Comparison of ENCODE assay signal across 22 cellular contexts in genomic region chr10:97057836-97058235, GRCh38.
DNase-seq lines count a peak whose midpoint lies in the region; ATAC-seq, FAIRE-seq and TF ChIP-seq lines count a peak whose summit lies in the region.
"Had no signal": no experiment of that assay in that cellular context is flagged by ENCODE, and none has a peak within 500 bp of the region (broad histone marks: within the 10 kb centered on the region; RNA-seq: fewer than 3 reads in every experiment).

No MANE protein-coding gene starts in this region.

- FAIRE-seq in HepG2 (lab: Jason Lieb, UNC) (no peak), H1 (lab: Jason Lieb, UNC) (no peak), pancreas (lab: Jason Lieb, UNC) (no peak)
- FAIRE-seq: A204.1, G401.6, GM12892 had no signal

- H3K9me3 ChIP-seq in HepG2 (ENCODE audit: low read length) (no peaks in the 10 kb centered on the region), right lobe of liver (no peaks in the 10 kb centered on the region), H1 (ENCODE audit: insufficient read depth in 2 of 2, low read depth in 1 of 2, low read length in 1 of 2) (no peaks in the 10 kb centered on the region), pancreas (no peaks in the 10 kb centered on the region), aorta (ENCODE audit: control insufficient read depth, low read length) (no peaks in the 10 kb centered on the region)
- H3K9me3 ChIP-seq: BLaER1, Caco-2 had no signal

- H2BK5ac ChIP-seq in H1 (ENCODE audit: low read depth, low read length): no peak overlapping the region

- H2BK120ac ChIP-seq in H1 (replicated peaks; ENCODE audit: low read depth, low read length): no peak overlapping the region

- no peak overlapping the region for H3K23ac ChIP-seq in H1 (ENCODE audit: insufficient read length)

- H2AFZ ChIP-seq in HepG2 (ENCODE audit: low read length) (no peak overlapping the region), H1 (ENCODE audit: low read length) (no peak overlapping the region)

- H4K20me1 ChIP-seq in HepG2 (ENCODE audit: insufficient read depth, low read length) (no peaks in the 10 kb centered on the region), H1 (replicated peaks in 1 of 2; ENCODE audit: control insufficient read depth in 1 of 2, insufficient read depth in 2 of 2, low read length in 2 of 2) (peaks cover 0 to 2% of the 10 kb centered on the region in 2 experiments)
- H4K20me1 ChIP-seq: BLaER1 had no signal

- no peaks in the 10 kb centered on the region for H3K79me1 ChIP-seq in H1 (ENCODE audit: low read depth, low read length)

- H3K27me3 ChIP-seq in HepG2 (ENCODE audit: control insufficient read depth in 1 of 2, insufficient read depth in 2 of 2, low read length in 2 of 2) (peaks cover 1 to 22% of the 10 kb centered on the region in 2 experiments; a peak in 3 of 5 replicates), right lobe of liver (no peaks in the 10 kb centered on the region), H1 (replicated peaks in 1 of 4; ENCODE audit: control insufficient read depth in 3 of 4, extremely low read depth in 1 of 4, insufficient read depth in 3 of 4, low read length in 3 of 4) (no peaks in the 10 kb centered on the region), pancreas (peaks cover 0 to 3% (median 0%) of the 10 kb centered on the region in 4 donors), aorta (ENCODE audit: control insufficient read depth in 1 of 2, insufficient read depth in 2 of 2, low read length in 1 of 2) (no peaks in the 10 kb centered on the region)
- H3K27me3 ChIP-seq: BLaER1 had no signal

- TF ChIP-seq CTCF in HepG2 (CRISPR knock-in tag; IDR thresholded peaks at IDR 0.05) (no peak), right lobe of liver (IDR thresholded peaks at IDR 0.05) (no peak), H1 (IDR thresholded peaks at IDR 0.05; ENCODE audit: control extremely low read depth in 1 of 3, insufficient read depth in 1 of 3, low read depth in 1 of 3, low read length in 3 of 3) (no peak), pancreas (IDR thresholded peaks at IDR 0.05) (no peak)

- H2AK5ac ChIP-seq in H1 (ENCODE audit: low read depth, low read length): no peak overlapping the region

- no peak overlapping the region for H3K4ac ChIP-seq in H1 (replicated peaks; ENCODE audit: insufficient read length, low read depth, low read length)

- H3K9ac ChIP-seq in HepG2 (ENCODE audit: insufficient read depth, low read depth, low read length) (no peak overlapping the region), H1 (replicated peaks in 1 of 4; ENCODE audit: extremely low read depth in 1 of 4, low read depth in 3 of 4, low read length in 3 of 4) (no peak overlapping the region)
- H3K9ac ChIP-seq: BLaER1 had no signal

- H3K79me2 ChIP-seq in HepG2 (ENCODE audit: insufficient read depth, low read length) (no peaks in the 10 kb centered on the region), H1 (ENCODE audit: control insufficient read depth in 1 of 2, insufficient read depth in 2 of 2, low read length in 2 of 2) (no peaks in the 10 kb centered on the region)

- no TSS peak for BruUV-seq in HepG2 (replicated peaks; lab: Mats Ljungman, UMichigan)

- no peak overlapping the region for H4K5ac ChIP-seq in H1 (ENCODE audit: insufficient read length, low read depth, low read length)

- H3K4me3 ChIP-seq in HepG2 (replicated peaks in 1 of 3; ENCODE audit: insufficient read depth in 1 of 3, low read depth in 2 of 3, low read length in 3 of 3) (no peak overlapping the region), right lobe of liver (no peak overlapping the region), H1 (ENCODE audit: extremely low read depth in 1 of 4, insufficient read depth in 2 of 4, low read depth in 3 of 4, low read length in 4 of 4) (no peak overlapping the region), pancreas (no peak overlapping the region), aorta (ENCODE audit: low read length in 2 of 2) (no peak overlapping the region)
- H3K4me3 ChIP-seq: BLaER1 had no signal

- intact Hi-C loops in HepG2 (cut with micrococcal nuclease; ENCODE audit: unreplicated experiment) (no loop called here), right lobe of liver (cut with DNase I) (no loop called here), pancreas (cut with DNase I) (no loop called here), aorta (cut with DNase I) (no loop called here)

- H3K27ac ChIP-seq in HepG2 (ENCODE audit: extremely low read length, insufficient read depth, low read length): no peak overlapping the region
- no peak overlapping the region for H3K27ac ChIP-seq in right lobe of liver
- H3K27ac ChIP-seq in H1 (ENCODE audit: low read depth, low read length): no peak overlapping the region
- no peak overlapping the region for H3K27ac ChIP-seq in pancreas
- H3K27ac ChIP-seq in aorta (ENCODE audit: low read depth in 1 of 2, low read length in 2 of 2): no peak overlapping the region
- H3K27ac ChIP-seq: 22Rv1, BLaER1, C4-2B had no signal

- TF ChIP-seq RAD21 in HepG2 (CRISPR knock-in tag; IDR thresholded peaks at IDR 0.05): no peak
- no peak for TF ChIP-seq RAD21 in H1 (IDR thresholded peaks at IDR 0.05 in 1 of 2, conservative IDR thresholded peaks at IDR 0.05 in 1 of 2; ENCODE audit: low read depth in 2 of 2, low read length in 2 of 2)

- POLR2A ChIA-PET in HepG2 (lab: Yijun Ruan, JAX) (no interaction called here), H1 (lab: Charles Lee; ENCODE audit: partially characterized antibody) (no interaction called here)

- WGBS in HepG2 (ENCODE audit: low lambda C conversion rate): 31% methylated on average over 5 of the region's 5 CpGs
- WGBS in right lobe of liver (ENCODE audit: insufficient coverage, low coverage, low lambda C conversion rate, missing lambda C conversion rate): 67% methylated on average over 5 of the region's 5 CpGs
- WGBS in H1 (ENCODE audit: extremely low coverage in 1 of 2, insufficient coverage in 1 of 2, insufficient read length in 1 of 2, insufficient replicate concordance in 2 of 2, low coverage in 1 of 2, low lambda C conversion rate in 2 of 2, missing lambda C conversion rate in 1 of 2), 2 experiments: 88% methylated on average over 5 of the region's 5 CpGs; no CpG with 5 or more reads in 1 of the 2 experiments
- WGBS in pancreas, 2 donors: 26% methylated on average over 5 of the region's 5 CpGs
- 80 to 85% methylated on average over 5 of the region's 5 CpGs for WGBS in aorta, 2 donors

- TF ChIP-seq POLR2A in HepG2 (IDR thresholded peaks at IDR 0.05; ENCODE audit: insufficient read depth in 1 of 2, low read depth in 2 of 2, low read length in 2 of 2) (no peak), right lobe of liver (IDR thresholded peaks at IDR 0.05) (no peak), H1 (IDR thresholded peaks at IDR 0.05; ENCODE audit: control extremely low read depth in 1 of 2, low read depth in 2 of 2, low read length in 2 of 2) (no peak)

- H2BK15ac ChIP-seq in H1 (ENCODE audit: low read length): no peak overlapping the region

- H4K8ac ChIP-seq in H1 (ENCODE audit: extremely low read depth, insufficient read depth, low read length): 0 out of 2 replicates have a peak overlapping the region, but pooled peaks have one; percentile 80

- CTCF ChIA-PET in HepG2 (lab: Yijun Ruan, JAX; ENCODE audit: low intra/inter-chr PET ratio, low total read pairs) (no interaction called here), H1 (lab: Charles Lee; ENCODE audit: partially characterized antibody) (interaction anchor here (0.6 to 8.6 kb wide), 10 partner anchors 9 to 378 kb away, joined by 3 to 90 read pairs (median 5); no protein-coding TSS in a partner anchor)

- H4K91ac ChIP-seq in H1 (replicated peaks; ENCODE audit: insufficient read length, low read length): no peak overlapping the region

- H3K56ac ChIP-seq in H1 (replicated peaks; ENCODE audit: insufficient read length, low read depth, low read length): no peak overlapping the region

- no peak for DNase-seq in HepG2 (ENCODE audit: low spot score)
- DNase-seq in right lobe of liver: no peak
- no peak for DNase-seq in H1 (ENCODE audit: low read depth in 1 of 2, low spot score in 2 of 2)
- DNase-seq in pancreas: peak in 1 of 6 donors; percentile 53
- peak; percentile 10 to 28 for DNase-seq in aorta
- DNase-seq in hypothalamus (lab: John Stamatoyannopoulos, UW): no peak
- DNase-seq in NCI-H69 (lab: John Stamatoyannopoulos, UW): no peak
- DNase-seq: Caco-2; CD4-positive, CD25-positive, alpha-beta regulatory T cell; CD8-positive, alpha-beta T cell; DMS153; DND-41; GOT3; H9 had no signal

- H3K23me2 ChIP-seq in H1 (ENCODE audit: low read depth, low read length): no peaks in the 10 kb centered on the region; the same call in 1 of the 2 replicates

- H2BK12ac ChIP-seq in H1 (ENCODE audit: low read depth, low read length): no peak overlapping the region

- in situ Hi-C loops in HepG2 (cut with HindIII; ENCODE audit: extremely low pct_ligation_motif_present, low pct_unique_long_range_greater_than_20kb): no loop called here

- H2BK20ac ChIP-seq in H1 (ENCODE audit: low read length): no peak overlapping the region

- H3K36me3 ChIP-seq in HepG2 (replicated peaks in 1 of 2; ENCODE audit: control insufficient read depth in 1 of 2, insufficient read depth in 2 of 2, low read length in 2 of 2): no peaks in the 10 kb centered on the region
- H3K36me3 ChIP-seq in right lobe of liver: no peaks in the 10 kb centered on the region
- no peaks in the 10 kb centered on the region for H3K36me3 ChIP-seq in H1 (ENCODE audit: control insufficient read depth in 2 of 4, insufficient read depth in 4 of 4, low read length in 3 of 4)
- no peaks in the 10 kb centered on the region for H3K36me3 ChIP-seq in pancreas
- no peaks in the 10 kb centered on the region for H3K36me3 ChIP-seq in aorta (ENCODE audit: control insufficient read depth in 1 of 2, insufficient read depth in 2 of 2, low read length in 1 of 2)
- H3K36me3 ChIP-seq: BLaER1 had no signal

- TF ChIP-seq EP300 in HepG2 (IDR thresholded peaks at IDR 0.05; ENCODE audit: low read depth in 2 of 2, low read length in 2 of 2): no peak
- no peak for TF ChIP-seq EP300 in HepG2 (CRISPR knock-in tag; IDR thresholded peaks at IDR 0.05; ENCODE audit: borderline replicate concordance)
- TF ChIP-seq EP300 in H1 (IDR thresholded peaks at IDR 0.05; ENCODE audit: borderline replicate concordance in 1 of 2, low read depth in 2 of 2, low read length in 2 of 2): no peak

- no peak overlapping the region for H3K18ac ChIP-seq in H1 (ENCODE audit: extremely low read depth, low read length)

- H3K14ac ChIP-seq in H1 (ENCODE audit: insufficient read length): no peak overlapping the region

- ATAC-seq in HepG2: no peak; the same call in 2 of the 3 replicates
- no peak for ATAC-seq in right lobe of liver
- peak in 3 of 4 donors; percentile 27 to 85 (median 67) for ATAC-seq in pancreas
- no peak for ATAC-seq in aorta (ENCODE audit: low FRiP score)
- ATAC-seq in HG03439 (IDR thresholded peaks at IDR 0.05; ENCODE audit: unreplicated experiment): no peak
- ATAC-seq: CD8-positive, alpha-beta T cell; HCT116 had no signal

- H3K4me2 ChIP-seq in HepG2 (ENCODE audit: low read depth, low read length) (no peak overlapping the region), H1 (ENCODE audit: insufficient read depth in 1 of 2, low read depth in 2 of 2, low read length in 2 of 2) (no peak overlapping the region)
- H3K4me2 ChIP-seq: BLaER1 had no signal

- peaks cover 20% of the 10 kb centered on the region for H3K4me1 ChIP-seq in HepG2 (ENCODE audit: insufficient read depth, low read length)
- H3K4me1 ChIP-seq in right lobe of liver: no peaks in the 10 kb centered on the region
- peaks cover 0 to 9% (median 2%) of the 10 kb centered on the region in 4 experiments; a peak in 2 of 7 replicates for H3K4me1 ChIP-seq in H1 (replicated peaks in 1 of 4; ENCODE audit: control insufficient read depth in 3 of 4, insufficient read depth in 4 of 4, low read length in 3 of 4)
- peaks cover 0 to 3% (median 0%) of the 10 kb centered on the region in 3 donors for H3K4me1 ChIP-seq in pancreas
- H3K4me1 ChIP-seq in aorta (ENCODE audit: control insufficient read depth in 1 of 2, insufficient read depth in 2 of 2, low read length in 2 of 2): no peaks in the 10 kb centered on the region
- H3K4me1 ChIP-seq: Caco-2 had no signal

Comparison
In these comparisons a context has a peak if more than half of its experiments do, and no peak if none do; other contexts are left out.
1. ATAC-seq: peak in pancreas (3 of 4); none in HepG2 (single experiment), right lobe of liver (0 of 4), aorta (single experiment) and HG03439 (single experiment).
2. DNase-seq: peak in aorta (2 of 2); none in HepG2 (single experiment), right lobe of liver (0 of 3), H1 (0 of 2), hypothalamus (0 of 51) and NCI-H69 (single experiment).